In genomic region chr7:21771906-21772610, GRCh38 we compare ENCODE assay signal across 1 cellular context.
TF ChIP-seq lines count a peak whose summit lies in the region.

No MANE protein-coding gene starts in this region.

TF ChIP-seq in K562, 482 proteins besides CTCF, POLR2A, EP300 and RAD21 (continued from another document and continues in another):
- TF ChIP-seq ARID3A (IDR thresholded peaks at IDR 0.05; ENCODE audit: borderline replicate concordance, low read depth, low read length) (0 out of 2 replicates have a peak, but pooled peaks have one; percentile 51), MEF2A (IDR thresholded peaks at IDR 0.05; ENCODE audit: control insufficient read depth, low read depth, low read length) (no peak), MAFG (tag; conservative IDR thresholded peaks at IDR 0.05) (0 out of 2 replicates have a peak, but pooled peaks have one; percentile 10), TCF3 (CRISPR knock-in tag; IDR thresholded peaks at IDR 0.05) (peak; percentile 83), POLR2AphosphoS5 (IDR thresholded peaks at IDR 0.05; ENCODE audit: control insufficient read depth, insufficient read depth, low read depth, low read length) (peak; percentile 59; the same call in 1 of the 2 replicates), GABPB1 (CRISPR knock-in tag; IDR thresholded peaks at IDR 0.05) (no peak), ZBTB8A (IDR thresholded peaks at IDR 0.05; ENCODE audit: partially characterized antibody) (no peak), NKRF (IDR thresholded peaks at IDR 0.05; ENCODE audit: borderline replicate concordance) (no peak), CREM (IDR thresholded peaks at IDR 0.05; ENCODE audit: low read depth) (0 out of 2 replicates have a peak, but pooled peaks have one; percentile 9), GABPA (tag; conservative IDR thresholded peaks at IDR 0.05; ENCODE audit: low read depth) (0 out of 2 replicates have a peak, but pooled peaks have one; percentile 43), NCOR1 (IDR thresholded peaks at IDR 0.05) (peak; percentile 57), TAL1 (IDR thresholded peaks at IDR 0.05) (peak; percentile 78), E2F3 (CRISPR knock-in tag; IDR thresholded peaks at IDR 0.05) (no peak), CCNT2 (IDR thresholded peaks at IDR 0.05; ENCODE audit: borderline replicate concordance, extremely low read depth, insufficient read length, low read depth, low read length) (no peak), PBX2 (CRISPR knock-in tag; IDR thresholded peaks at IDR 0.05; ENCODE audit: low read depth) (no peak), PBX2 (tag; conservative IDR thresholded peaks at IDR 0.05; ENCODE audit: low read depth) (peak; percentile 93), RERE (CRISPR knock-in tag; IDR thresholded peaks at IDR 0.05; ENCODE audit: borderline replicate concordance) (no peak), CBFA2T3 (IDR thresholded peaks at IDR 0.05) (peak; percentile 88), MAFF (IDR thresholded peaks at IDR 0.05; ENCODE audit: low read length) (no peak), ARID1B (IDR thresholded peaks at IDR 0.05) (peak; percentile 87), YBX1 (IDR thresholded peaks at IDR 0.05) (no peak), MTA3 (IDR thresholded peaks at IDR 0.05; ENCODE audit: borderline replicate concordance) (no peak), ZHX1 (conservative IDR thresholded peaks at IDR 0.05; ENCODE audit: low read length) (no peak), ZNF41 (CRISPR knock-in tag; conservative IDR thresholded peaks at IDR 0.05) (no peak), FOSL1 (tag; conservative IDR thresholded peaks at IDR 0.05) (peak; percentile 48; the same call in 1 of the 2 replicates), ZNF280B (CRISPR knock-in tag; IDR thresholded peaks at IDR 0.05) (no peak), SRSF1 (IDR thresholded peaks at IDR 0.05; ENCODE audit: low read depth, low read length) (no peak), SOX6 (IDR thresholded peaks at IDR 0.05) (peak; percentile 70; the same call in 1 of the 2 replicates), TAF9B (IDR thresholded peaks at IDR 0.05; ENCODE audit: partially characterized antibody) (no peak), KLF16 (IDR thresholded peaks at IDR 0.05) (peak; percentile 73; the same call in 1 of the 2 replicates), CREB1 (IDR thresholded peaks at IDR 0.05) (no peak), CREB1 (CRISPR knock-in tag; IDR thresholded peaks at IDR 0.05) (no peak), ATF3 (IDR thresholded peaks at IDR 0.05) (peak; percentile 61; the same call in 1 of the 2 replicates), ATF3 (CRISPR knock-in tag; conservative IDR thresholded peaks at IDR 0.05) (no peak), MCM3 (IDR thresholded peaks at IDR 0.05) (no peak), STAG1 (CRISPR knock-in tag; IDR thresholded peaks at IDR 0.05; ENCODE audit: borderline replicate concordance) (no peak), TEAD4 (IDR thresholded peaks at IDR 0.05; ENCODE audit: low read length) (peak; percentile 91), TEAD4 (CRISPR knock-in tag; IDR thresholded peaks at IDR 0.05; ENCODE audit: borderline replicate concordance) (no peak), ZNF609 (CRISPR knock-in tag; IDR thresholded peaks at IDR 0.05; ENCODE audit: borderline replicate concordance) (no peak), ZNF695 (CRISPR knock-in tag; IDR thresholded peaks at IDR 0.05) (no peak)
